Comparison of ENCODE assay signal across 12 cellular contexts in genomic region chr1:167708940-167709389, GRCh38. TPM values are rescaled to one million over a fixed set of nuclear protein-coding genes. Genes with fewer than 3 reads are reported as not detected.
A peak's percentile ranks its signal among the peaks of the same experiment; 100 is the strongest.
DNase-seq lines count a peak whose midpoint lies in the region; ATAC-seq and TF ChIP-seq lines count a peak whose summit lies in the region.
"Had no signal": no experiment of that assay in that cellular context is flagged by ENCODE, and none has a peak within 500 bp of the region (broad histone marks: within the 10 kb centered on the region; RNA-seq: fewer than 3 reads in every experiment).

No MANE protein-coding gene starts in this region.

- no peaks in the 10 kb centered on the region for H3K27me3 ChIP-seq in HL-60 (ENCODE audit: insufficient read depth, poor library complexity, severe bottlenecking)
- H3K27me3 ChIP-seq: gastroesophageal sphincter, transverse colon had no signal

- H3K27ac Mint-ChIP-seq in activated naive CD4-positive, alpha-beta T cell treated with anti-CD3 and anti-CD28 coated beads, Interleukin-2, amount 50 U/mL, for 24 hours, result peak overlapping the region; percentile 77
- H3K27ac Mint-ChIP-seq in activated naive CD8-positive, alpha-beta T cell treated with anti-CD3 and anti-CD28 coated beads for 36 hours, result peak overlapping the region; percentile 73

- no peaks in the 10 kb centered on the region for H3K27me3 Mint-ChIP-seq in activated naive CD4-positive, alpha-beta T cell treated with anti-CD3 and anti-CD28 coated beads, Interleukin-2, amount 50 U/mL, for 24 hours
- no peaks in the 10 kb centered on the region for H3K27me3 Mint-ChIP-seq in activated naive CD8-positive, alpha-beta T cell treated with anti-CD3 and anti-CD28 coated beads for 36 hours

- peaks cover 36% of the 10 kb centered on the region for H3K4me1 Mint-ChIP-seq in activated naive CD4-positive, alpha-beta T cell treated with anti-CD3 and anti-CD28 coated beads, Interleukin-2, amount 50 U/mL, for 24 hours
- H3K4me1 Mint-ChIP-seq in activated naive CD8-positive, alpha-beta T cell treated with anti-CD3 and anti-CD28 coated beads for 36 hours, result peaks cover 42% of the 10 kb centered on the region

- H3K27ac ChIP-seq in HL-60 (replicated peaks), result peak overlapping the region; percentile 20; the same call in 1 of the 2 replicates
- H3K27ac ChIP-seq: gastroesophageal sphincter, transverse colon had no signal

- no peak for DNase-seq in activated naive CD4-positive, alpha-beta T cell (lab: John Stamatoyannopoulos, UW)
- DNase-seq in HL-60 (ENCODE audit: low read depth in 1 of 2, low spot score in 1 of 2) (peak in 1 of 2 experiments; percentile 46), D341Med (ENCODE audit: low spot score) (no peak)
- DNase-seq in activated naive CD8-positive, alpha-beta T cell treated with anti-CD3 and anti-CD28 coated beads for 36 hours, result no peak
- no peak for DNase-seq in activated CD4-positive, CD25-positive, alpha-beta regulatory T cell (lab: John Stamatoyannopoulos, UW)
- DNase-seq: NCI-H226; stimulated activated CD4-positive, alpha-beta T cell treated with anti-CD3 and anti-CD28 coated beads, Interleukin-1b, Interleukin-23, amount 100 ng/mL, for 48 hours; transverse colon had no signal

- H3K4me3 ChIP-seq in HL-60 (replicated peaks; ENCODE audit: insufficient read depth, low read length), result no peak overlapping the region
- H3K4me3 ChIP-seq: gastroesophageal sphincter, transverse colon had no signal

- no peaks in the 10 kb centered on the region for H3K9me3 Mint-ChIP-seq in activated naive CD4-positive, alpha-beta T cell treated with anti-CD3 and anti-CD28 coated beads, Interleukin-2, amount 50 U/mL, for 24 hours
- no peaks in the 10 kb centered on the region for H3K9me3 Mint-ChIP-seq in activated naive CD8-positive, alpha-beta T cell treated with anti-CD3 and anti-CD28 coated beads for 36 hours

- ATAC-seq in GM18870 (IDR thresholded peaks at IDR 0.05; ENCODE audit: unreplicated experiment) (no peak), HG03159 (IDR thresholded peaks at IDR 0.05; ENCODE audit: unreplicated experiment) (no peak)
- ATAC-seq: gastroesophageal sphincter had no signal

- H3K36me3 Mint-ChIP-seq in activated naive CD4-positive, alpha-beta T cell treated with anti-CD3 and anti-CD28 coated beads, Interleukin-2, amount 50 U/mL, for 24 hours, result peaks cover 4% of the 10 kb centered on the region
- no peaks in the 10 kb centered on the region for H3K36me3 Mint-ChIP-seq in activated naive CD8-positive, alpha-beta T cell treated with anti-CD3 and anti-CD28 coated beads for 36 hours

- no peak overlapping the region for H3K4me3 Mint-ChIP-seq in activated naive CD4-positive, alpha-beta T cell treated with anti-CD3 and anti-CD28 coated beads, Interleukin-2, amount 50 U/mL, for 24 hours
- H3K4me3 Mint-ChIP-seq in activated naive CD8-positive, alpha-beta T cell treated with anti-CD3 and anti-CD28 coated beads for 36 hours, result no peak overlapping the region

- no peak for TF ChIP-seq CTCF in HL-60 (IDR thresholded peaks at IDR 0.05; ENCODE audit: insufficient read depth, low read length)

RNA-seq across cellular contexts. Expression of gene MPZL1, which starts 12.8 kb away (rescaled TPM):
- 10 to 100 TPM; 15.9 to 17.3 TPM for total RNA-seq in activated naive CD8-positive, alpha-beta T cell treated with anti-CD3 and anti-CD28 coated beads for 36 hours
